Comparison of ENCODE assay signal across 13 cellular contexts in the genomic region with DNA sequence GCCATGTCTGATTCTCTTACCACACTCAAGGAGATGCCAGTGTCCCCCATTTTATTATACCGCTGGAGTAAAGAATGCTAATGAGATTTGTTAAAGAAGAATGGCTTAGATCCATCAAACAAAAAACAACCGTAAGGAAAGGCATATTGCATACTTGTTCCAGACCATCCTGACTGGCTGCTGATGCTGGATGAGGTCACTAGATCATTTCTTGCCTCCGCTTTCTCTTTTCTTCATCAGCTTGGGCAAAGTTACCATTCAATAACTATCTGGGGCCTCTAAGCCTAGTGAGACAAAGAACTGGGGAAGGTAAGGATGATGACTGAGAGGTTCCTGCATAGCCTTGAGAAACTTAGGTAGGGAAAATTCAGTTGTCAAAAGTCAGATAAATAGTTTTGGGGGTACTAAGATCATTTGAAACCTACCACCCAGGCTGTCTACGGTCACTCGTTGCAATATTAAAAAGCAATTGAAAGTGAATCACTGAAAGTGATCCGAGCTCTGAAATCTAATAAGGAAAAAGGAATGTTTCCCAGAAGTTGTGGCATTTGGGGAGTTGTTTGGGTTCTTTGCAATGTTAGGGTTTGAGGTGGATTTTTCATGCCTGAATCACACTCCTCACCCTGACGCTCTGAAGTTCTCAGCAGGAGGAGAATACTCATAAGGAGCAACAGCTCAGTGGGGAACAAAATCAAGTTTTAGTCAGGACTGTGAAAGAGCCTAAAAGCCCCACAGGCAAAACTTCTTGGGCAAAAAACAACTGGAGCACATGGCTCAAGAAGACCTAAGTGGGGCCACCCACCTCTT.
DNase-seq lines count a peak whose midpoint lies in the region; ATAC-seq and TF ChIP-seq lines count a peak whose summit lies in the region.
"Had no signal": no experiment of that assay in that cellular context is flagged by ENCODE, and none has a peak within 500 bp of the region (broad histone marks: within the 10 kb centered on the region; RNA-seq: fewer than 3 reads in every experiment).

No MANE protein-coding gene starts in this region.

- H3K9me3 Mint-ChIP-seq in osteocyte (ENCODE audit: unreplicated experiment): no peaks in the 10 kb centered on the region
- H3K9me3 Mint-ChIP-seq in naive thymus-derived CD8-positive, alpha-beta T cell: peaks cover 0 to 12% (median 0%) of the 10 kb centered on the region in 9 donors
- H3K9me3 Mint-ChIP-seq: CD8-positive, alpha-beta T cell had no signal

- peak; percentile 97 for DNase-seq in ELR (ENCODE audit: low read depth)
- DNase-seq in SJCRH30: peak; percentile 21 to 42
- DNase-seq in epithelial cell of proximal tubule (ENCODE audit: low read depth): peak; percentile 10
- no peak for DNase-seq in osteocyte (ENCODE audit: extremely low spot score, unreplicated experiment)
- DNase-seq in NCI-H774 (lab: John Stamatoyannopoulos, UW): no peak
- DNase-seq in NCI-H1105 treated with DMSO at 0.1 percent for 48 hours (lab: John Stamatoyannopoulos, UW): no peak
- DNase-seq in naive thymus-derived CD8-positive, alpha-beta T cell: no peak
- no peak for DNase-seq in NCI-H2227 (lab: John Stamatoyannopoulos, UW; ENCODE audit: unreplicated experiment)
- DNase-seq: activated CD4-positive, CD25-positive, alpha-beta regulatory T cell; CD8-positive, alpha-beta T cell; Kasumi-1; mucosa of descending colon; NCI-H2081 had no signal

- peak overlapping the region; percentile 32 for H3K4me3 Mint-ChIP-seq in osteocyte (ENCODE audit: unreplicated experiment)
- no peak overlapping the region for H3K4me3 Mint-ChIP-seq in naive thymus-derived CD8-positive, alpha-beta T cell
- H3K4me3 Mint-ChIP-seq: CD8-positive, alpha-beta T cell had no signal

- no peaks in the 10 kb centered on the region for H3K36me3 Mint-ChIP-seq in osteocyte (ENCODE audit: unreplicated experiment)
- H3K36me3 Mint-ChIP-seq in naive thymus-derived CD8-positive, alpha-beta T cell: no peaks in the 10 kb centered on the region
- H3K36me3 Mint-ChIP-seq: CD8-positive, alpha-beta T cell had no signal

- peaks cover 63% of the 10 kb centered on the region for H3K4me1 Mint-ChIP-seq in osteocyte (ENCODE audit: unreplicated experiment)
- peaks cover 0 to 5% (median under 1%) of the 10 kb centered on the region in 4 donors for H3K4me1 Mint-ChIP-seq in naive thymus-derived CD8-positive, alpha-beta T cell

- H3K4me3 ChIP-seq in SJCRH30 (no peak overlapping the region), epithelial cell of proximal tubule (ENCODE audit: low read depth, low read length) (no peak overlapping the region)
- H3K4me3 ChIP-seq: mucosa of descending colon had no signal

- no peaks in the 10 kb centered on the region for H3K27me3 ChIP-seq in SJCRH30

- H3K4me1 ChIP-seq in SJCRH30: peaks cover 31% of the 10 kb centered on the region

- TF ChIP-seq CTCF in epithelial cell of proximal tubule (conservative IDR thresholded peaks at IDR 0.05; ENCODE audit: low read depth, low read length) (no peak), osteocyte (IDR thresholded peaks at IDR 0.05) (no peak)

- POLR2A ChIA-PET in naive thymus-derived CD8-positive, alpha-beta T cell (lab: Charles Lee): no interaction called here

- peak overlapping the region; percentile 77 for H3K27ac Mint-ChIP-seq in osteocyte (ENCODE audit: unreplicated experiment)
- H3K27ac Mint-ChIP-seq in naive thymus-derived CD8-positive, alpha-beta T cell: peak overlapping the region in 2 of 10 donors; percentile 18 to 54
- H3K27ac Mint-ChIP-seq: CD8-positive, alpha-beta T cell had no signal

- H3K36me3 ChIP-seq in SJCRH30: no peaks in the 10 kb centered on the region

- no peak for ATAC-seq in naive thymus-derived CD8-positive, alpha-beta T cell
- ATAC-seq: CD8-positive, alpha-beta T cell; mucosa of descending colon had no signal

- H3K27me3 Mint-ChIP-seq in osteocyte (ENCODE audit: unreplicated experiment): no peaks in the 10 kb centered on the region
- no peaks in the 10 kb centered on the region for H3K27me3 Mint-ChIP-seq in naive thymus-derived CD8-positive, alpha-beta T cell

- peak overlapping the region; percentile 63 for H3K27ac ChIP-seq in SJCRH30

- H3K9me3 ChIP-seq in SJCRH30 (replicated peaks): no peaks in the 10 kb centered on the region
- H3K9me3 ChIP-seq: mucosa of descending colon had no signal

Comparison
In these comparisons a context has a peak if more than half of its experiments do, and no peak if none do; other contexts are left out.
1. DNase-seq: peak in ELR (single experiment), SJCRH30 (2 of 2) and epithelial cell of proximal tubule (single experiment); none in osteocyte (single experiment), NCI-H774 (single experiment), NCI-H1105 treated with DMSO at 0.1 percent for 48 hours (single experiment), naive thymus-derived CD8-positive, alpha-beta T cell (0 of 10) and NCI-H2227 (single experiment).